ENCODE assay signal across 1 cellular context in genomic region chr15:91926871-91927270, GRCh38.
TF ChIP-seq lines count a peak whose summit lies in the region.

No MANE protein-coding gene starts in this region.

TF ChIP-seq in GM23338, 12 proteins besides CTCF, POLR2A, EP300 and RAD21 (continued from another document):
- TF ChIP-seq ZNF462 (CRISPR knock-in tag; IDR thresholded peaks at IDR 0.05), result no peak
- no peak for TF ChIP-seq NANOG (IDR thresholded peaks at IDR 0.05; ENCODE audit: borderline replicate concordance)
TF ChIP-seq in GM23338: peak in this region for 0.
